22 cellular contexts compared by ENCODE assay signal in genomic region chr15:59116771-59117170, GRCh38. TPM values are rescaled to one million over a fixed set of nuclear protein-coding genes. Genes with fewer than 3 reads are reported as not detected.
DNase-seq lines count a peak whose midpoint lies in the region; ATAC-seq and TF ChIP-seq lines count a peak whose summit lies in the region.
"Had no signal": no experiment of that assay in that cellular context is flagged by ENCODE, and none has a peak within 500 bp of the region (broad histone marks: within the 10 kb centered on the region; RNA-seq: fewer than 3 reads in every experiment).

No MANE protein-coding gene starts in this region.

- CTCF ChIA-PET in activated naive CD4-positive, alpha-beta T cell treated with anti-CD3 and anti-CD28 coated beads, Interleukin-2, amount 10 ng/mL, durations not matched to agents 7 days and 5 days (lab: Charles Lee), result no interaction called here

- no peaks in the 10 kb centered on the region for H4K20me1 ChIP-seq in osteoblast (ENCODE audit: insufficient read depth, low read length)

- no peaks in the 10 kb centered on the region for H3K9me3 Mint-ChIP-seq in activated naive CD4-positive, alpha-beta T cell treated with anti-CD3 and anti-CD28 coated beads, Interleukin-2, amount 10 ng/mL, durations not matched to agents 7 days and 5 days
- no peaks in the 10 kb centered on the region for H3K9me3 Mint-ChIP-seq in activated naive CD4-positive, alpha-beta T cell treated with anti-CD3 and anti-CD28 coated beads, Interleukin-2, amount 50 U/mL, for 72 hours
- H3K9me3 Mint-ChIP-seq: CD14-positive monocyte; CD4-positive, alpha-beta memory T cell; CD4-positive, CD25-positive, alpha-beta regulatory T cell; CD8-positive, alpha-beta memory T cell had no signal

- ATAC-seq in activated naive CD4-positive, alpha-beta T cell treated with anti-CD3 and anti-CD28 coated beads, Interleukin-2, amount 50 U/mL, for 72 hours, result no peak
- ATAC-seq in GM21723 (IDR thresholded peaks at IDR 0.05; ENCODE audit: unreplicated experiment) (no peak), aorta (ENCODE audit: low FRiP score) (no peak)
- ATAC-seq: GM12878 had no signal

- no peaks in the 10 kb centered on the region for H3K27me3 Mint-ChIP-seq in activated naive CD4-positive, alpha-beta T cell treated with anti-CD3 and anti-CD28 coated beads, Interleukin-2, amount 10 ng/mL, durations not matched to agents 7 days and 5 days
- H3K27me3 Mint-ChIP-seq: CD4-positive, alpha-beta memory T cell; CD4-positive, CD25-positive, alpha-beta regulatory T cell; CD8-positive, alpha-beta memory T cell had no signal

- H3K27ac ChIP-seq in osteoblast (ENCODE audit: low read depth, low read length), result no peak overlapping the region
- no peak overlapping the region for H3K27ac ChIP-seq in aorta (ENCODE audit: low read depth in 1 of 2, low read length in 2 of 2)
- H3K27ac ChIP-seq: 22Rv1, BLaER1 had no signal

- no peak overlapping the region for H3K4me3 Mint-ChIP-seq in activated naive CD4-positive, alpha-beta T cell treated with anti-CD3 and anti-CD28 coated beads, Interleukin-2, amount 10 ng/mL, durations not matched to agents 7 days and 5 days
- H3K4me3 Mint-ChIP-seq: CD14-positive monocyte; CD4-positive, alpha-beta memory T cell; CD4-positive, CD25-positive, alpha-beta regulatory T cell; CD8-positive, alpha-beta memory T cell had no signal

- TF ChIP-seq CTCF in osteoblast (IDR thresholded peaks at IDR 0.05; ENCODE audit: extremely low read depth, low read depth, low read length), result no peak

- H3K4me2 ChIP-seq in osteoblast (ENCODE audit: insufficient read depth, low read length), result no peak overlapping the region
- H3K4me2 ChIP-seq: BLaER1 had no signal

- peaks cover 76% of the 10 kb centered on the region for H3K36me3 Mint-ChIP-seq in activated naive CD4-positive, alpha-beta T cell treated with anti-CD3 and anti-CD28 coated beads, Interleukin-2, amount 10 ng/mL, durations not matched to agents 7 days and 5 days
- peaks cover 11 to 49% of the 10 kb centered on the region in 2 donors for H3K36me3 Mint-ChIP-seq in activated naive CD4-positive, alpha-beta T cell treated with anti-CD3 and anti-CD28 coated beads, Interleukin-2, amount 50 U/mL, for 72 hours
- H3K36me3 Mint-ChIP-seq: CD4-positive, alpha-beta memory T cell; CD4-positive, CD25-positive, alpha-beta regulatory T cell; CD8-positive, alpha-beta memory T cell had no signal

- H3K4me3 ChIP-seq in osteoblast (ENCODE audit: insufficient read depth, low read length), result no peak overlapping the region
- H3K4me3 ChIP-seq in aorta (ENCODE audit: low read length in 2 of 2), result no peak overlapping the region
- H3K4me3 ChIP-seq: BLaER1, GM12878 had no signal

- peaks cover 6% of the 10 kb centered on the region for H3K4me1 Mint-ChIP-seq in activated naive CD4-positive, alpha-beta T cell treated with anti-CD3 and anti-CD28 coated beads, Interleukin-2, amount 10 ng/mL, durations not matched to agents 7 days and 5 days
- H3K4me1 Mint-ChIP-seq: CD14-positive monocyte had no signal

- H2AFZ ChIP-seq in osteoblast (ENCODE audit: low read length), result no peak overlapping the region

- 96 to 97% methylated on average over 6 of the region's 6 CpGs for WGBS in aorta, 2 donors

- H3K9me3 ChIP-seq in osteoblast (ENCODE audit: low read depth, low read length) (no peaks in the 10 kb centered on the region), aorta (ENCODE audit: control insufficient read depth, low read length) (no peaks in the 10 kb centered on the region)
- H3K9me3 ChIP-seq: BE2C, BLaER1 had no signal

- peaks cover 3% of the 10 kb centered on the region for H3K79me2 ChIP-seq in osteoblast (ENCODE audit: insufficient read depth, low read length)

- no peak for DNase-seq in activated naive CD4-positive, alpha-beta T cell treated with anti-CD3 and anti-CD28 coated beads, Interleukin-2, amount 10 ng/mL, durations not matched to agents 7 days and 5 days
- DNase-seq in activated naive CD4-positive, alpha-beta T cell treated with anti-CD3 and anti-CD28 coated beads, Interleukin-2, amount 50 U/mL, for 72 hours (ENCODE audit: low spot score in 2 of 2), result no peak
- peak; percentile 19 for DNase-seq in osteoblast (ENCODE audit: insufficient read length, low spot score, missing footprints)
- no peak for DNase-seq in aorta
- DNase-seq: ACHN; BE2C; CD4-positive, alpha-beta memory T cell; CD4-positive, CD25-positive, alpha-beta regulatory T cell; CD8-positive, alpha-beta memory T cell; COR-L47; DMS 273 treated with DMSO at 0.1 percent for 48 hours; DMS153; DMS53; DMS79; DND-41; EL; GDM1 had no signal

- H3K4me1 ChIP-seq in osteoblast (ENCODE audit: insufficient read depth, low read length) (no peaks in the 10 kb centered on the region), aorta (ENCODE audit: control insufficient read depth in 1 of 2, insufficient read depth in 2 of 2, low read length in 2 of 2) (no peaks in the 10 kb centered on the region)
- H3K4me1 ChIP-seq: BE2C, BLaER1 had no signal

- H3K27me3 ChIP-seq in osteoblast (ENCODE audit: insufficient read depth, low read length), result no peaks in the 10 kb centered on the region
- no peaks in the 10 kb centered on the region for H3K27me3 ChIP-seq in aorta (ENCODE audit: control insufficient read depth in 1 of 2, insufficient read depth in 2 of 2, low read length in 1 of 2)
- H3K27me3 ChIP-seq: BE2C, BLaER1 had no signal

- peak overlapping the region; percentile 28 for H3K27ac Mint-ChIP-seq in activated naive CD4-positive, alpha-beta T cell treated with anti-CD3 and anti-CD28 coated beads, Interleukin-2, amount 10 ng/mL, durations not matched to agents 7 days and 5 days
- H3K27ac Mint-ChIP-seq in activated naive CD4-positive, alpha-beta T cell treated with anti-CD3 and anti-CD28 coated beads, Interleukin-2, amount 50 U/mL, for 72 hours, result no peak overlapping the region
- H3K27ac Mint-ChIP-seq: CD8-positive, alpha-beta memory T cell had no signal

- H3K36me3 ChIP-seq in osteoblast (ENCODE audit: insufficient read depth, low read length), result peaks cover 47% of the 10 kb centered on the region
- H3K36me3 ChIP-seq in aorta (ENCODE audit: control insufficient read depth in 1 of 2, insufficient read depth in 2 of 2, low read length in 1 of 2), result no peaks in the 10 kb centered on the region

- intact Hi-C loops in aorta (cut with DNase I), result no loop called here

RNA-seq across cellular contexts. Expression of gene CCNB2, which starts 11.8 kb away (rescaled TPM):
- 100 to 1,000 TPM in 1 of 2 donors, 10 to 100 TPM in 1; 74.3 to 120 TPM for total RNA-seq in activated naive CD4-positive, alpha-beta T cell treated with anti-CD3 and anti-CD28 coated beads, Interleukin-2, amount 50 U/mL, for 72 hours
- total RNA-seq in osteoblast (6.5 and 8.0 TPM in 2 replicates), aorta (1 to 10 TPM in 1 of 2 donors, under 1 TPM in 1; 0.32 to 2.2 TPM)
- polyA plus RNA-seq in aorta, result 1 to 10 TPM in 1 of 2 donors, not detected in 1; 1.5 TPM
- polyA plus RNA-seq: CD4-positive, alpha-beta memory T cell had no signal
